In the genomic region with DNA sequence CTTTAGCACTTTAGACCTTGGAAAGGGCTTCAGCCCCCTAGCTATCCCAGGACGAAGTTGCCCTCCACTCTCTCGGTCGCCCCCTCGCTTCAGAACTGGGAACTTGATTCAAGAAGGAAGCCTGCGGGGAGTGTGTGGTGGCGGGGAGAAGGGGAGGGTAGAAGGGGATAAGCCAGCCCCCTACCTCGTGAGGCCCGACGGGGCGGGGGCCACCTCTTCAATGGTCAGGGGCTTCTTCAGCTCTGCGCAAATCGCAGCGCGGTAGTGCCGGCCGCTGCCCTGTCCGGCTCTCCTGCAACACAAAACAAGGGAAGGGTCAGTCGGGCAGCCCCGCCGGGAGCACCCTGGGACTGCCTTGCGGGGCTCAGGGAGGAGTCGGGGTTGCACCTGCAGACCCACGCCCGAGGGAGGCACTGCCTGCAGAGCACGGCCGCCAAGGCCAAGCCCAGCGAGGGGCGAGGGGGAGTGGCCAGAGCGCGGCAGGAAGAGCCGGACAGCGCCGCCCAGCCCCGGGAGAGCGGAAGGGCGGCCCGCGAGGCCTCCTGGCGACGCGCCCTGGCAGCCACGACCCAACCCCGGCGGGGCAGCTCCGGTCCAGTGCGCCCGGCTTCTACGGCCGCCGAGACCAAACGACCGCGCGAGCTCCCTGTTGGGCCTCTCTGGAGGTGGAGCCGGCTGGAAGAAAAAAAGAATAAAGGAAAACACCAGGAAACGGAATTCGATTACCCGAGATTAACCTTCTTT, we compare ENCODE assay signal across 8 cellular contexts. TPM values are rescaled to one million over a fixed set of nuclear protein-coding genes. Genes with fewer than 3 reads are reported as not detected.
DNase-seq lines count a peak whose midpoint lies in the region; ATAC-seq, FAIRE-seq and TF ChIP-seq lines count a peak whose summit lies in the region.

No MANE protein-coding gene starts in this region.

- H3K9me3 ChIP-seq in HUES6 (ENCODE audit: control insufficient read depth, insufficient read depth, low read depth, low read length) (peaks cover 11% of the 10 kb centered on the region; the same call in 1 of the 2 replicates), GM12878 (replicated peaks; ENCODE audit: control insufficient read depth, insufficient read depth, low read length) (no peaks in the 10 kb centered on the region)

- no peak for TF ChIP-seq RAD21 in GM12878 (IDR thresholded peaks at IDR 0.05; ENCODE audit: insufficient read depth, low read depth, low read length)

- H3K4me3 ChIP-seq in AG10803 (ENCODE audit: low read length) (peak overlapping the region; percentile 76), HUES6 (ENCODE audit: low read depth, low read length) (peak overlapping the region; percentile 67), GM12878 (no peak overlapping the region)

- SMC1A ChIA-PET in GM12878 (lab: Charles Lee; ENCODE audit: uncharacterized antibody, unreplicated experiment) = no interaction called here

- no peaks in the 10 kb centered on the region for H3K79me2 ChIP-seq in GM12878 (ENCODE audit: control insufficient read depth, insufficient read depth, low read length)

- H3K27me3 ChIP-seq in HUES6 (ENCODE audit: control insufficient read depth, insufficient read depth, low read length) (no peaks in the 10 kb centered on the region), GM12878 (replicated peaks in 1 of 2; ENCODE audit: control insufficient read depth in 2 of 2, insufficient read depth in 2 of 2, low read length in 1 of 2) (peaks cover 0 to 8% of the 10 kb centered on the region in 2 experiments; a peak in 2 of 4 replicates)

- TF ChIP-seq CTCF in AG10803 (conservative IDR thresholded peaks at IDR 0.05; ENCODE audit: low read length) (peak; percentile 59), GM12878 (IDR thresholded peaks at IDR 0.05 in 2 of 3, conservative IDR thresholded peaks at IDR 0.05 in 1 of 3; ENCODE audit: control insufficient read depth in 2 of 3, extremely low read depth in 1 of 3, insufficient read depth in 1 of 3, low read depth in 3 of 3, low read length in 3 of 3) (no peak), progenitor cell of endocrine pancreas (IDR thresholded peaks at IDR 0.05; ENCODE audit: unreplicated experiment) (peak; percentile 52)

- intact Hi-C loops in GM12878 (cut with micrococcal nuclease; ENCODE audit: unreplicated experiment) = no loop called here

- H3K4me2 ChIP-seq in GM12878 (ENCODE audit: control insufficient read depth, insufficient read depth) = 0 out of 2 replicates have a peak overlapping the region, but pooled peaks have one; percentile 3

- H3K9me3 Mint-ChIP-seq in progenitor cell of endocrine pancreas (ENCODE audit: low read depth) = peaks cover 2% of the 10 kb centered on the region

- H3K27me3 Mint-ChIP-seq in progenitor cell of endocrine pancreas = peaks cover 7% of the 10 kb centered on the region

- H3K4me1 Mint-ChIP-seq in progenitor cell of endocrine pancreas (ENCODE audit: low read depth) = peaks cover 8% of the 10 kb centered on the region

- no peak for TF ChIP-seq EP300 in GM12878 (IDR thresholded peaks at IDR 0.05; ENCODE audit: borderline replicate concordance in 1 of 2, control insufficient read depth in 1 of 2, low read depth in 2 of 2, low read length in 2 of 2)

- POLR2A ChIA-PET in GM12878 (lab: Charles Lee) = no interaction called here

- H3K36me3 ChIP-seq in HUES6 (ENCODE audit: control insufficient read depth, insufficient read depth, low read length) = no peaks in the 10 kb centered on the region
- no peaks in the 10 kb centered on the region for H3K36me3 ChIP-seq in GM12878 (ENCODE audit: control insufficient read depth in 2 of 2, insufficient read depth in 2 of 2, low read length in 1 of 2)

- RAD21 ChIA-PET in GM12878 (lab: Charles Lee; ENCODE audit: unreplicated experiment) = no interaction called here

- no peak for FAIRE-seq in GM12878 (lab: Jason Lieb, UNC)

- H3K4me3 Mint-ChIP-seq in progenitor cell of endocrine pancreas (ENCODE audit: low read depth) = peak overlapping the region; percentile 72

- DNase-seq in AG10803 (ENCODE audit: low read depth) (peak; percentile 80), GM12878 (ENCODE audit: low read depth, low spot score) (no peak), hippocampal formation (lab: John Stamatoyannopoulos, UW) (peak; percentile 56 to 63), progenitor cell of endocrine pancreas (ENCODE audit: low spot score, unreplicated experiment) (peak; percentile 68), NCI-H2196 (lab: John Stamatoyannopoulos, UW; ENCODE audit: unreplicated experiment) (no peak)
- no peak for DNase-seq in stimulated activated CD4-positive, alpha-beta T cell treated with anti-CD3 and anti-CD28 coated beads, Interleukin-4, amount 100 ng/mL, for 24 hours

- in situ Hi-C loops in GM12878 (cut with MboI) = loop anchor here (25.0 kb wide), 1 partner anchor 150 kb away; no protein-coding TSS in a partner anchor

- no peaks in the 10 kb centered on the region for H3K36me3 Mint-ChIP-seq in progenitor cell of endocrine pancreas (ENCODE audit: insufficient read depth)

- TF ChIP-seq POLR2A in GM12878 (IDR thresholded peaks at IDR 0.05; ENCODE audit: low read depth, low read length) = no peak

- peak overlapping the region; percentile 52 for H3K27ac Mint-ChIP-seq in progenitor cell of endocrine pancreas

- peaks cover 6% of the 10 kb centered on the region; the same call in 1 of the 2 replicates for H3K4me1 ChIP-seq in HUES6 (ENCODE audit: control insufficient read depth, insufficient read depth, low read length)
- H3K4me1 ChIP-seq in GM12878 (ENCODE audit: control insufficient read depth, insufficient read depth, low read length) = no peaks in the 10 kb centered on the region

- BruUV-seq in GM12878 (replicated peaks; lab: Mats Ljungman, UMichigan) = no TSS peak

- 25% methylated on average over 51 of the region's 58 CpGs for WGBS in GM12878 (ENCODE audit: insufficient coverage, insufficient replicate concordance, low lambda C conversion rate, missing lambda C conversion rate)

- ATAC-seq in GM12878 (peak; percentile 59), GM21360 (IDR thresholded peaks at IDR 0.05; ENCODE audit: unreplicated experiment) (no peak)

- H3K27ac ChIP-seq in HUES6 (ENCODE audit: low read depth, low read length) (no peak overlapping the region), GM12878 (ENCODE audit: control insufficient read depth, insufficient read depth) (no peak overlapping the region)

- H3K9ac ChIP-seq in HUES6 (ENCODE audit: low read length) (no peak overlapping the region), GM12878 (ENCODE audit: control insufficient read depth, insufficient read depth, low read length) (no peak overlapping the region)

- H4K20me1 ChIP-seq in GM12878 (ENCODE audit: control insufficient read depth, insufficient read depth) = no peaks in the 10 kb centered on the region

- no peak overlapping the region for H2AFZ ChIP-seq in GM12878 (ENCODE audit: control insufficient read depth, low read depth, low read length)

- CTCF ChIA-PET in GM12878 (lab: Yijun Ruan, JAX) = interaction anchor here (0.6 kb wide), 1 partner anchor 568 kb away, joined by 3 read pairs; no protein-coding TSS in a partner anchor

TF ChIP-seq in GM12878, 131 proteins besides CTCF, POLR2A, EP300 and RAD21 (continues in another document):
- TF ChIP-seq MTA3 (IDR thresholded peaks at IDR 0.05; ENCODE audit: borderline replicate concordance, low read length) (no peak), PKNOX1 (IDR thresholded peaks at IDR 0.05) (no peak), IKZF1 (conservative IDR thresholded peaks at IDR 0.05) (no peak), CHD4 (IDR thresholded peaks at IDR 0.05) (no peak), KLF5 (IDR thresholded peaks at IDR 0.05; ENCODE audit: partially characterized antibody) (no peak), ZNF207 (IDR thresholded peaks at IDR 0.05; ENCODE audit: borderline replicate concordance) (no peak)

RNA-seq across cellular contexts. Expression of gene RASAL2, which starts 56.2 kb away (rescaled TPM):
- total RNA-seq in GM12878 (2013; cell fraction: nucleolus; rRNA removed) = 34.4 and 37.5 TPM in 2 replicates
- total RNA-seq in GM12878 (2014; rRNA removed) (0.45 and 0.54 TPM in 2 replicates), GM12878 (2014; rRNA removed; fragmentation: Illumina TruSeq; extraction: Trizol) (0.13 and 0.14 TPM in 2 replicates), GM12878 (2021) (0.21 and 0.61 TPM in 2 replicates), progenitor cell of endocrine pancreas (28.5 and 30.5 TPM in 2 replicates)
- 0.20 TPM for polyA plus RNA-seq in GM12878 (2011; ENCODE audit: low read depth)
- polyA plus RNA-seq in GM12878 (2011; rRNA removed) (6.9 and 7.5 TPM in 2 replicates), GM12878 (2014; fragmentation: Illumina TruSeq; extraction: Trizol) (0.16 and 0.21 TPM in 2 replicates), GM12878 (2014; fragmentation: Nextera tagmentation; extraction: Ambion mirVana) (under 1 TPM; 0.02 to 0.05 TPM), GM12878 (2014; rRNA removed) (0.11 and 0.17 TPM in 2 replicates), GM12878 (2016; fragmentation: Nextera tagmentation; extraction: Ambion mirVana) (under 1 TPM in 1 of 2 experiments, not detected in 1; 0.08 TPM)
- 5.8 and 6.3 TPM in 2 replicates for polyA plus RNA-seq in GM12878 (2011; cell fraction: cytosol; rRNA removed)
- polyA plus RNA-seq in GM12878 (2011; cell fraction: nucleus; rRNA removed) = 15.5 and 17.4 TPM in 2 replicates
- 0.04 and 0.06 TPM in 2 replicates for polyA plus RNA-seq in GM12878 (2012)
- polyA minus RNA-seq in GM12878 (2011; rRNA and poly(A)+ RNA removed) = 16.6 and 21.6 TPM in 2 replicates
- polyA minus RNA-seq in GM12878 (2011; cell fraction: cytosol; rRNA and poly(A)+ RNA removed) = 4.5 and 5.4 TPM in 2 replicates
- polyA minus RNA-seq in GM12878 (2011; cell fraction: nucleus; rRNA and poly(A)+ RNA removed) = 13.9 and 28.9 TPM in 2 replicates

Comparison
In these comparisons a context has a peak if more than half of its experiments do, and no peak if none do; other contexts are left out.
1. DNase-seq: peak in AG10803 (single experiment), hippocampal formation (2 of 2) and progenitor cell of endocrine pancreas (single experiment); none in GM12878 (single experiment), stimulated activated CD4-positive, alpha-beta T cell treated with anti-CD3 and anti-CD28 coated beads, Interleukin-4, amount 100 ng/mL, for 24 hours (single experiment) and NCI-H2196 (single experiment).
2. CTCF ChIP-seq: peak in AG10803 (single experiment) and progenitor cell of endocrine pancreas (single experiment); none in GM12878 (0 of 3).